2 cellular contexts compared by ENCODE assay signal in the genomic region with DNA sequence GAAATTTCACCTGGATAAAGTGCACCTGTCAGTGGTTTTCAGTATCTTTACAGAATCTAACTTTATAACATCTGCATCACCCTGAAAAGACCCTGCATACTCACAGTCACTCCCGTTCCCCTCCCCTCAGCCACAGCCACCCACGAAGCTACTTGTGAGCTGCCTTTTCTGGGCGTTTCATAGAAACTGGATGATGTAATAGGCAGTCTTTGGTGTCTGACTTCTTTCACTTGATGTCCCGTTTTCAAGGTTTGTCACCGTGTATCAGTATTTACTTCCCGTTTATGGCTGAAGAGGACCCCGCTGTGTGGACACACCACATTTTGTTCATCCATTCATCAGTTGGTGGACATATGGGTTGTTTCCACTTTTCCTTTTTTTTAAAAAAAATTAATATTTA.
TF ChIP-seq lines count a peak whose summit lies in the region.

No MANE protein-coding gene starts in this region.

TF ChIP-seq in SK-N-SH, 30 proteins besides CTCF, POLR2A, EP300 and RAD21 (continued from another document):
- TF ChIP-seq, protein P1, sequence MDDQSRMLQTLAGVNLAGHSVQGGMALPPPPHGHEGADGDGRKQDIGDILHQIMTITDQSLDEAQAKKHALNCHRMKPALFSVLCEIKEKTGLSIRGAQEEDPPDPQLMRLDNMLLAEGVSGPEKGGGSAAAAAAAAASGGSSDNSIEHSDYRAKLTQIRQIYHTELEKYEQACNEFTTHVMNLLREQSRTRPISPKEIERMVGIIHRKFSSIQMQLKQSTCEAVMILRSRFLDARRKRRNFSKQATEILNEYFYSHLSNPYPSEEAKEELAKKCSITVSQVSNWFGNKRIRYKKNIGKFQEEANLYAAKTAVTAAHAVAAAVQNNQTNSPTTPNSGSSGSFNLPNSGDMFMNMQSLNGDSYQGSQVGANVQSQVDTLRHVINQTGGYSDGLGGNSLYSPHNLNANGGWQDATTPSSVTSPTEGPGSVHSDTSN (IDR thresholded peaks at IDR 0.05), result no peak
- TF ChIP-seq TEAD4 (IDR thresholded peaks at IDR 0.05; ENCODE audit: borderline replicate concordance, insufficient read depth) (no peak), SMC3 (IDR thresholded peaks at IDR 0.05; ENCODE audit: low read depth, low read length) (no peak), GATA2 (CRISPR knock-in tag; IDR thresholded peaks at IDR 0.05) (no peak), JUND (IDR thresholded peaks at IDR 0.05) (no peak), MEF2A (IDR thresholded peaks at IDR 0.05; ENCODE audit: borderline replicate concordance, low read depth) (no peak), EZH2phosphoT487 (IDR thresholded peaks at IDR 0.05; ENCODE audit: borderline replicate concordance, low read depth) (no peak), NFIC (IDR thresholded peaks at IDR 0.05; ENCODE audit: borderline replicate concordance) (no peak)
- TF ChIP-seq, protein P2, sequence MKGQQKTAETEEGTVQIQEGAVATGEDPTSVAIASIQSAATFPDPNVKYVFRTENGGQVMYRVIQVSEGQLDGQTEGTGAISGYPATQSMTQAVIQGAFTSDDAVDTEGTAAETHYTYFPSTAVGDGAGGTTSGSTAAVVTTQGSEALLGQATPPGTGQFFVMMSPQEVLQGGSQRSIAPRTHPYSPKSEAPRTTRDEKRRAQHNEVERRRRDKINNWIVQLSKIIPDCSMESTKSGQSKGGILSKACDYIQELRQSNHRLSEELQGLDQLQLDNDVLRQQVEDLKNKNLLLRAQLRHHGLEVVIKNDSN (IDR thresholded peaks at IDR 0.05; ENCODE audit: borderline replicate concordance, low read depth), result no peak
TF ChIP-seq in SK-N-SH: peak in this region for 0.

TF ChIP-seq in SK-N-SH treated with all-trans-retinoic acid at 6 μM for 48 hours, 23 proteins besides CTCF, POLR2A, EP300 and RAD21 (continued from another document):
- TF ChIP-seq, protein P3, sequence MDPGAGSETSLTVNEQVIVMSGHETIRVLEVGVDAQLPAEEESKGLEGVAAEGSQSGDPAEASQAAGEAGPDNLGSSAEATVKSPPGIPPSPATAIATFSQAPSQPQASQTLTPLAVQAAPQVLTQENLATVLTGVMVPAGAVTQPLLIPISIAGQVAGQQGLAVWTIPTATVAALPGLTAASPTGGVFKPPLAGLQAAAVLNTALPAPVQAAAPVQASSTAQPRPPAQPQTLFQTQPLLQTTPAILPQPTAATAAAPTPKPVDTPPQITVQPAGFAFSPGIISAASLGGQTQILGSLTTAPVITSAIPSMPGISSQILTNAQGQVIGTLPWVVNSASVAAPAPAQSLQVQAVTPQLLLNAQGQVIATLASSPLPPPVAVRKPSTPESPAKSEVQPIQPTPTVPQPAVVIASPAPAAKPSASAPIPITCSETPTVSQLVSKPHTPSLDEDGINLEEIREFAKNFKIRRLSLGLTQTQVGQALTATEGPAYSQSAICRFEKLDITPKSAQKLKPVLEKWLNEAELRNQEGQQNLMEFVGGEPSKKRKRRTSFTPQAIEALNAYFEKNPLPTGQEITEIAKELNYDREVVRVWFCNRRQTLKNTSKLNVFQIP (CRISPR knock-in tag; IDR thresholded peaks at IDR 0.05; ENCODE audit: borderline replicate concordance, low read depth), result no peak
- TF ChIP-seq PPARA (CRISPR knock-in tag; IDR thresholded peaks at IDR 0.05; ENCODE audit: borderline replicate concordance) (no peak), CSDC2 (CRISPR knock-in tag; IDR thresholded peaks at IDR 0.05) (no peak)
